Comparison of ENCODE assay signal across 11 cellular contexts in genomic region chr1:70675737-70676156, GRCh38.
DNase-seq lines count a peak whose midpoint lies in the region; ATAC-seq and TF ChIP-seq lines count a peak whose summit lies in the region.
"Had no signal": no experiment of that assay in that cellular context is flagged by ENCODE, and none has a peak within 500 bp of the region (broad histone marks: within the 10 kb centered on the region; RNA-seq: fewer than 3 reads in every experiment).

No MANE protein-coding gene starts in this region.

- H3K4me2 ChIP-seq in BLaER1 = peak overlapping the region; percentile 67

- no peaks in the 10 kb centered on the region for H3K36me3 ChIP-seq in BLaER1
- no peaks in the 10 kb centered on the region for H3K36me3 ChIP-seq in spleen
- H3K36me3 ChIP-seq: thoracic aorta had no signal

- no peak overlapping the region for H3K4me3 ChIP-seq in BLaER1
- H3K4me3 ChIP-seq in spleen = no peak overlapping the region
- H3K4me3 ChIP-seq: thoracic aorta had no signal

- H3K27ac ChIP-seq in BLaER1 (no peak overlapping the region), spleen (no peak overlapping the region)
- H3K27ac ChIP-seq: thoracic aorta had no signal

- no peak for TF ChIP-seq POLR2A in spleen (IDR thresholded peaks at IDR 0.05)

- no peak for TF ChIP-seq CTCF in spleen (IDR thresholded peaks at IDR 0.05 in 8 of 11, conservative IDR thresholded peaks at IDR 0.05 in 3 of 11)

- no peaks in the 10 kb centered on the region for H4K20me1 ChIP-seq in BLaER1

- H3K9me3 ChIP-seq in BLaER1 (no peaks in the 10 kb centered on the region), spleen (no peaks in the 10 kb centered on the region)
- H3K9me3 ChIP-seq: thoracic aorta had no signal

- peak; percentile 18 for DNase-seq in UCSD-AML1 (lab: John Stamatoyannopoulos, UW; ENCODE audit: unreplicated experiment)
- DNase-seq in Ammon's horn (ENCODE audit: low spot score) = no peak
- no peak for DNase-seq in spleen
- DNase-seq in NCI-H226 = no peak
- DNase-seq: central memory CD4-positive, alpha-beta T cell; NCI-H2081 treated with DMSO at 0.1 percent for 48 hours had no signal

- no peak overlapping the region for H3K9ac ChIP-seq in BLaER1

- H3K4me1 ChIP-seq in BLaER1 (peaks cover 17% of the 10 kb centered on the region), spleen (no peaks in the 10 kb centered on the region)

- intact Hi-C loops in spleen (cut with DNase I; ENCODE audit: low total_unique reads) = no loop called here

- ATAC-seq in GM19467 (IDR thresholded peaks at IDR 0.05; ENCODE audit: unreplicated experiment) (peak; percentile 84), HG03108 (IDR thresholded peaks at IDR 0.05; ENCODE audit: unreplicated experiment) (peak; percentile 76), HG02798 (IDR thresholded peaks at IDR 0.05; ENCODE audit: poor library complexity, unreplicated experiment) (no peak)

- 4 to 22% (median 16%) methylated on average over 5 of the region's 5 CpGs for WGBS in spleen, 5 donors

- no peaks in the 10 kb centered on the region for H3K27me3 ChIP-seq in BLaER1
- no peaks in the 10 kb centered on the region for H3K27me3 ChIP-seq in spleen (replicated peaks in 1 of 7)
